In genomic region chr2:156343940-156344301, GRCh38 we compare ENCODE assay signal across 1 cellular context.
A peak's percentile ranks its signal among the peaks of the same experiment; 100 is the strongest.
TF ChIP-seq lines count a peak whose summit lies in the region.

No MANE protein-coding gene starts in this region.

TF ChIP-seq in K562, 482 proteins besides CTCF, POLR2A, EP300 and RAD21 (continued from another document and continues in another):
- TF ChIP-seq, protein P1, sequence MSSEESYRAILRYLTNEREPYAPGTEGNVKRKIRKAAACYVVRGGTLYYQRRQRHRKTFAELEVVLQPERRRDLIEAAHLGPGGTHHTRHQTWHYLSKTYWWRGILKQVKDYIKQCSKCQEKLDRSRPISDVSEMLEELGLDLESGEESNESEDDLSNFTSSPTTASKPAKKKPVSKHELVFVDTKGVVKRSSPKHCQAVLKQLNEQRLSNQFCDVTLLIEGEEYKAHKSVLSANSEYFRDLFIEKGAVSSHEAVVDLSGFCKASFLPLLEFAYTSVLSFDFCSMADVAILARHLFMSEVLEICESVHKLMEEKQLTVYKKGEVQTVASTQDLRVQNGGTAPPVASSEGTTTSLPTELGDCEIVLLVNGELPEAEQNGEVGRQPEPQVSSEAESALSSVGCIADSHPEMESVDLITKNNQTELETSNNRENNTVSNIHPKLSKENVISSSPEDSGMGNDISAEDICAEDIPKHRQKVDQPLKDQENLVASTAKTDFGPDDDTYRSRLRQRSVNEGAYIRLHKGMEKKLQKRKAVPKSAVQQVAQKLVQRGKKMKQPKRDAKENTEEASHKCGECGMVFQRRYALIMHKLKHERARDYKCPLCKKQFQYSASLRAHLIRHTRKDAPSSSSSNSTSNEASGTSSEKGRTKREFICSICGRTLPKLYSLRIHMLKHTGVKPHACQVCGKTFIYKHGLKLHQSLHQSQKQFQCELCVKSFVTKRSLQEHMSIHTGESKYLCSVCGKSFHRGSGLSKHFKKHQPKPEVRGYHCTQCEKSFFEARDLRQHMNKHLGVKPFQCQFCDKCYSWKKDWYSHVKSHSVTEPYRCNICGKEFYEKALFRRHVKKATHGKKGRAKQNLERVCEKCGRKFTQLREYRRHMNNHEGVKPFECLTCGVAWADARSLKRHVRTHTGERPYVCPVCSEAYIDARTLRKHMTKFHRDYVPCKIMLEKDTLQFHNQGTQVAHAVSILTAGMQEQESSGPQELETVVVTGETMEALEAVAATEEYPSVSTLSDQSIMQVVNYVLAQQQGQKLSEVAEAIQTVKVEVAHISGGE (CRISPR knock-in tag; IDR thresholded peaks at IDR 0.05), result no peak
- TF ChIP-seq ATF7 (IDR thresholded peaks at IDR 0.05) (peak; percentile 69; the same call in 1 of the 2 replicates), MYC (IDR thresholded peaks at IDR 0.05; ENCODE audit: low read depth, low read length) (peak; percentile 75; the same call in 1 of the 2 replicates), MYC (CRISPR knock-in tag; IDR thresholded peaks at IDR 0.05; ENCODE audit: borderline replicate concordance, low read depth) (no peak), ATF1 (CRISPR knock-in tag; IDR thresholded peaks at IDR 0.05) (no peak), ATF1 (tag; IDR thresholded peaks at IDR 0.05) (peak; percentile 68), JUN (IDR thresholded peaks at IDR 0.05; ENCODE audit: borderline replicate concordance, low read depth, low read length) (peak; percentile 76), JUN (CRISPR knock-in tag; IDR thresholded peaks at IDR 0.05; ENCODE audit: borderline replicate concordance) (no peak), ATF3 (IDR thresholded peaks at IDR 0.05) (peak; percentile 81), ATF3 (CRISPR knock-in tag; conservative IDR thresholded peaks at IDR 0.05) (no peak), ZNF586 (CRISPR knock-in tag; conservative IDR thresholded peaks at IDR 0.05) (no peak), DMBX1 (CRISPR knock-in tag; IDR thresholded peaks at IDR 0.05; ENCODE audit: borderline replicate concordance) (peak; percentile 26; the same call in 1 of the 2 replicates), ZNF395 (CRISPR knock-in tag; IDR thresholded peaks at IDR 0.05) (peak; percentile 54; the same call in 1 of the 2 replicates), SMAD4 (CRISPR knock-in tag; conservative IDR thresholded peaks at IDR 0.05) (0 out of 2 replicates have a peak, but pooled peaks have one; percentile 53), MNT (conservative IDR thresholded peaks at IDR 0.05) (peak in 1 of 2 experiments; percentile 33; a peak in 1 of 4 replicates), ZNF232 (CRISPR knock-in tag; IDR thresholded peaks at IDR 0.05) (no peak), EWSR1 (IDR thresholded peaks at IDR 0.05; ENCODE audit: borderline replicate concordance, low read depth, partially characterized antibody) (no peak), CREB1 (IDR thresholded peaks at IDR 0.05) (peak; percentile 27; the same call in 1 of the 2 replicates), CREB1 (CRISPR knock-in tag; IDR thresholded peaks at IDR 0.05) (no peak), ZNF589 (CRISPR knock-in tag; IDR thresholded peaks at IDR 0.05; ENCODE audit: low read depth) (peak; percentile 59; the same call in 1 of the 2 replicates), JUND (IDR thresholded peaks at IDR 0.05; ENCODE audit: borderline replicate concordance, low read depth, low read length) (peak; percentile 51), JUND (tag; IDR thresholded peaks at IDR 0.05; ENCODE audit: borderline replicate concordance, low read depth, low read length) (peak; percentile 64; the same call in 1 of the 3 replicates), ZNF766 (CRISPR knock-in tag; conservative IDR thresholded peaks at IDR 0.05) (0 out of 2 replicates have a peak, but pooled peaks have one; percentile 32)
- TF ChIP-seq, protein P2, sequence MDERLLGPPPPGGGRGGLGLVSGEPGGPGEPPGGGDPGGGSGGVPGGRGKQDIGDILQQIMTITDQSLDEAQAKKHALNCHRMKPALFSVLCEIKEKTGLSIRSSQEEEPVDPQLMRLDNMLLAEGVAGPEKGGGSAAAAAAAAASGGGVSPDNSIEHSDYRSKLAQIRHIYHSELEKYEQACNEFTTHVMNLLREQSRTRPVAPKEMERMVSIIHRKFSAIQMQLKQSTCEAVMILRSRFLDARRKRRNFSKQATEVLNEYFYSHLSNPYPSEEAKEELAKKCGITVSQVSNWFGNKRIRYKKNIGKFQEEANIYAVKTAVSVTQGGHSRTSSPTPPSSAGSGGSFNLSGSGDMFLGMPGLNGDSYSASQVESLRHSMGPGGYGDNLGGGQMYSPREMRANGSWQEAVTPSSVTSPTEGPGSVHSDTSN (CRISPR knock-in tag; IDR thresholded peaks at IDR 0.05; ENCODE audit: low read depth), result no peak
- TF ChIP-seq, protein P2 (tag; conservative IDR thresholded peaks at IDR 0.05; ENCODE audit: low read depth), result 0 out of 2 replicates have a peak, but pooled peaks have one; percentile 5
- TF ChIP-seq, protein P3, sequence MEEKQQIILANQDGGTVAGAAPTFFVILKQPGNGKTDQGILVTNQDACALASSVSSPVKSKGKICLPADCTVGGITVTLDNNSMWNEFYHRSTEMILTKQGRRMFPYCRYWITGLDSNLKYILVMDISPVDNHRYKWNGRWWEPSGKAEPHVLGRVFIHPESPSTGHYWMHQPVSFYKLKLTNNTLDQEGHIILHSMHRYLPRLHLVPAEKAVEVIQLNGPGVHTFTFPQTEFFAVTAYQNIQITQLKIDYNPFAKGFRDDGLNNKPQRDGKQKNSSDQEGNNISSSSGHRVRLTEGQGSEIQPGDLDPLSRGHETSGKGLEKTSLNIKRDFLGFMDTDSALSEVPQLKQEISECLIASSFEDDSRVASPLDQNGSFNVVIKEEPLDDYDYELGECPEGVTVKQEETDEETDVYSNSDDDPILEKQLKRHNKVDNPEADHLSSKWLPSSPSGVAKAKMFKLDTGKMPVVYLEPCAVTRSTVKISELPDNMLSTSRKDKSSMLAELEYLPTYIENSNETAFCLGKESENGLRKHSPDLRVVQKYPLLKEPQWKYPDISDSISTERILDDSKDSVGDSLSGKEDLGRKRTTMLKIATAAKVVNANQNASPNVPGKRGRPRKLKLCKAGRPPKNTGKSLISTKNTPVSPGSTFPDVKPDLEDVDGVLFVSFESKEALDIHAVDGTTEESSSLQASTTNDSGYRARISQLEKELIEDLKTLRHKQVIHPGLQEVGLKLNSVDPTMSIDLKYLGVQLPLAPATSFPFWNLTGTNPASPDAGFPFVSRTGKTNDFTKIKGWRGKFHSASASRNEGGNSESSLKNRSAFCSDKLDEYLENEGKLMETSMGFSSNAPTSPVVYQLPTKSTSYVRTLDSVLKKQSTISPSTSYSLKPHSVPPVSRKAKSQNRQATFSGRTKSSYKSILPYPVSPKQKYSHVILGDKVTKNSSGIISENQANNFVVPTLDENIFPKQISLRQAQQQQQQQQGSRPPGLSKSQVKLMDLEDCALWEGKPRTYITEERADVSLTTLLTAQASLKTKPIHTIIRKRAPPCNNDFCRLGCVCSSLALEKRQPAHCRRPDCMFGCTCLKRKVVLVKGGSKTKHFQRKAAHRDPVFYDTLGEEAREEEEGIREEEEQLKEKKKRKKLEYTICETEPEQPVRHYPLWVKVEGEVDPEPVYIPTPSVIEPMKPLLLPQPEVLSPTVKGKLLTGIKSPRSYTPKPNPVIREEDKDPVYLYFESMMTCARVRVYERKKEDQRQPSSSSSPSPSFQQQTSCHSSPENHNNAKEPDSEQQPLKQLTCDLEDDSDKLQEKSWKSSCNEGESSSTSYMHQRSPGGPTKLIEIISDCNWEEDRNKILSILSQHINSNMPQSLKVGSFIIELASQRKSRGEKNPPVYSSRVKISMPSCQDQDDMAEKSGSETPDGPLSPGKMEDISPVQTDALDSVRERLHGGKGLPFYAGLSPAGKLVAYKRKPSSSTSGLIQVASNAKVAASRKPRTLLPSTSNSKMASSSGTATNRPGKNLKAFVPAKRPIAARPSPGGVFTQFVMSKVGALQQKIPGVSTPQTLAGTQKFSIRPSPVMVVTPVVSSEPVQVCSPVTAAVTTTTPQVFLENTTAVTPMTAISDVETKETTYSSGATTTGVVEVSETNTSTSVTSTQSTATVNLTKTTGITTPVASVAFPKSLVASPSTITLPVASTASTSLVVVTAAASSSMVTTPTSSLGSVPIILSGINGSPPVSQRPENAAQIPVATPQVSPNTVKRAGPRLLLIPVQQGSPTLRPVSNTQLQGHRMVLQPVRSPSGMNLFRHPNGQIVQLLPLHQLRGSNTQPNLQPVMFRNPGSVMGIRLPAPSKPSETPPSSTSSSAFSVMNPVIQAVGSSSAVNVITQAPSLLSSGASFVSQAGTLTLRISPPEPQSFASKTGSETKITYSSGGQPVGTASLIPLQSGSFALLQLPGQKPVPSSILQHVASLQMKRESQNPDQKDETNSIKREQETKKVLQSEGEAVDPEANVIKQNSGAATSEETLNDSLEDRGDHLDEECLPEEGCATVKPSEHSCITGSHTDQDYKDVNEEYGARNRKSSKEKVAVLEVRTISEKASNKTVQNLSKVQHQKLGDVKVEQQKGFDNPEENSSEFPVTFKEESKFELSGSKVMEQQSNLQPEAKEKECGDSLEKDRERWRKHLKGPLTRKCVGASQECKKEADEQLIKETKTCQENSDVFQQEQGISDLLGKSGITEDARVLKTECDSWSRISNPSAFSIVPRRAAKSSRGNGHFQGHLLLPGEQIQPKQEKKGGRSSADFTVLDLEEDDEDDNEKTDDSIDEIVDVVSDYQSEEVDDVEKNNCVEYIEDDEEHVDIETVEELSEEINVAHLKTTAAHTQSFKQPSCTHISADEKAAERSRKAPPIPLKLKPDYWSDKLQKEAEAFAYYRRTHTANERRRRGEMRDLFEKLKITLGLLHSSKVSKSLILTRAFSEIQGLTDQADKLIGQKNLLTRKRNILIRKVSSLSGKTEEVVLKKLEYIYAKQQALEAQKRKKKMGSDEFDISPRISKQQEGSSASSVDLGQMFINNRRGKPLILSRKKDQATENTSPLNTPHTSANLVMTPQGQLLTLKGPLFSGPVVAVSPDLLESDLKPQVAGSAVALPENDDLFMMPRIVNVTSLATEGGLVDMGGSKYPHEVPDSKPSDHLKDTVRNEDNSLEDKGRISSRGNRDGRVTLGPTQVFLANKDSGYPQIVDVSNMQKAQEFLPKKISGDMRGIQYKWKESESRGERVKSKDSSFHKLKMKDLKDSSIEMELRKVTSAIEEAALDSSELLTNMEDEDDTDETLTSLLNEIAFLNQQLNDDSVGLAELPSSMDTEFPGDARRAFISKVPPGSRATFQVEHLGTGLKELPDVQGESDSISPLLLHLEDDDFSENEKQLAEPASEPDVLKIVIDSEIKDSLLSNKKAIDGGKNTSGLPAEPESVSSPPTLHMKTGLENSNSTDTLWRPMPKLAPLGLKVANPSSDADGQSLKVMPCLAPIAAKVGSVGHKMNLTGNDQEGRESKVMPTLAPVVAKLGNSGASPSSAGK (IDR thresholded peaks at IDR 0.05), result peak; percentile 48
- TF ChIP-seq, protein P4, sequence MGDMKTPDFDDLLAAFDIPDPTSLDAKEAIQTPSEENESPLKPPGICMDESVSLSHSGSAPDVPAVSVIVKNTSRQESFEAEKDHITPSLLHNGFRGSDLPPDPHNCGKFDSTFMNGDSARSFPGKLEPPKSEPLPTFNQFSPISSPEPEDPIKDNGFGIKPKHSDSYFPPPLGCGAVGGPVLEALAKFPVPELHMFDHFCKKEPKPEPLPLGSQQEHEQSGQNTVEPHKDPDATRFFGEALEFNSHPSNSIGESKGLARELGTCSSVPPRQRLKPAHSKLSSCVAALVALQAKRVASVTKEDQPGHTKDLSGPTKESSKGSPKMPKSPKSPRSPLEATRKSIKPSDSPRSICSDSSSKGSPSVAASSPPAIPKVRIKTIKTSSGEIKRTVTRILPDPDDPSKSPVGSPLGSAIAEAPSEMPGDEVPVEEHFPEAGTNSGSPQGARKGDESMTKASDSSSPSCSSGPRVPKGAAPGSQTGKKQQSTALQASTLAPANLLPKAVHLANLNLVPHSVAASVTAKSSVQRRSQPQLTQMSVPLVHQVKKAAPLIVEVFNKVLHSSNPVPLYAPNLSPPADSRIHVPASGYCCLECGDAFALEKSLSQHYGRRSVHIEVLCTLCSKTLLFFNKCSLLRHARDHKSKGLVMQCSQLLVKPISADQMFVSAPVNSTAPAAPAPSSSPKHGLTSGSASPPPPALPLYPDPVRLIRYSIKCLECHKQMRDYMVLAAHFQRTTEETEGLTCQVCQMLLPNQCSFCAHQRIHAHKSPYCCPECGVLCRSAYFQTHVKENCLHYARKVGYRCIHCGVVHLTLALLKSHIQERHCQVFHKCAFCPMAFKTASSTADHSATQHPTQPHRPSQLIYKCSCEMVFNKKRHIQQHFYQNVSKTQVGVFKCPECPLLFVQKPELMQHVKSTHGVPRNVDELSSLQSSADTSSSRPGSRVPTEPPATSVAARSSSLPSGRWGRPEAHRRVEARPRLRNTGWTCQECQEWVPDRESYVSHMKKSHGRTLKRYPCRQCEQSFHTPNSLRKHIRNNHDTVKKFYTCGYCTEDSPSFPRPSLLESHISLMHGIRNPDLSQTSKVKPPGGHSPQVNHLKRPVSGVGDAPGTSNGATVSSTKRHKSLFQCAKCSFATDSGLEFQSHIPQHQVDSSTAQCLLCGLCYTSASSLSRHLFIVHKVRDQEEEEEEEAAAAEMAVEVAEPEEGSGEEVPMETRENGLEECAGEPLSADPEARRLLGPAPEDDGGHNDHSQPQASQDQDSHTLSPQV (IDR thresholded peaks at IDR 0.05), result peak; percentile 80
